In genomic region chr12:52816189-52816588, GRCh38 we compare ENCODE assay signal across 1 cellular context.
TF ChIP-seq lines count a peak whose summit lies in the region.

No MANE protein-coding gene starts in this region.

TF ChIP-seq in H1, 55 proteins besides CTCF, POLR2A, EP300 and RAD21:
- no peak for TF ChIP-seq E2F6 (IDR thresholded peaks at IDR 0.05)
- TF ChIP-seq POLR2AphosphoS5 (IDR thresholded peaks at IDR 0.05; ENCODE audit: low read depth, low read length) = no peak
- TF ChIP-seq RNF2 (IDR thresholded peaks at IDR 0.05; ENCODE audit: borderline replicate concordance, low read depth, low read length, missing control alignments, poor library complexity, severe bottlenecking) = no peak
- no peak for TF ChIP-seq PHF8 (conservative IDR thresholded peaks at IDR 0.05; ENCODE audit: low read depth, low read length)
- TF ChIP-seq CEBPB (IDR thresholded peaks at IDR 0.05; ENCODE audit: low read depth, low read length) = no peak
- TF ChIP-seq ZNF274 (IDR thresholded peaks at IDR 0.05; ENCODE audit: borderline replicate concordance, extremely low read depth, low read length) = no peak
- TF ChIP-seq EGR1 (IDR thresholded peaks at IDR 0.05; ENCODE audit: borderline replicate concordance, low read depth, low read length) = no peak
- no peak for TF ChIP-seq CHD7 (IDR thresholded peaks at IDR 0.05; ENCODE audit: insufficient replicate concordance, low read length)
- TF ChIP-seq SIN3A (conservative IDR thresholded peaks at IDR 0.05 in 1 of 2, IDR thresholded peaks at IDR 0.05 in 1 of 2; ENCODE audit: low read depth in 1 of 2, low read length in 2 of 2) = no peak
- TF ChIP-seq TAF1 (IDR thresholded peaks at IDR 0.05; ENCODE audit: low read depth, low read length) = no peak
- no peak for TF ChIP-seq SUZ12 (IDR thresholded peaks at IDR 0.05; ENCODE audit: low read length)
- no peak for TF ChIP-seq CREB1 (IDR thresholded peaks at IDR 0.05)
- TF ChIP-seq GTF2F1 (IDR thresholded peaks at IDR 0.05; ENCODE audit: borderline replicate concordance, low read depth, low read length) = no peak
- TF ChIP-seq ATF3 (IDR thresholded peaks at IDR 0.05; ENCODE audit: insufficient read depth, low read depth, low read length) = no peak
- no peak for TF ChIP-seq HDAC2 (IDR thresholded peaks at IDR 0.05; ENCODE audit: borderline replicate concordance in 1 of 2, low read depth in 2 of 2, low read length in 2 of 2)
- no peak for TF ChIP-seq SP4 (IDR thresholded peaks at IDR 0.05; ENCODE audit: low read length)
- no peak for TF ChIP-seq TEAD4 (IDR thresholded peaks at IDR 0.05; ENCODE audit: low read depth, low read length)
- TF ChIP-seq TAF7 (optimal IDR thresholded peaks at IDR 0.05; ENCODE audit: borderline replicate concordance, low read depth, low read length) = no peak
- TF ChIP-seq KDM5A (IDR thresholded peaks at IDR 0.05; ENCODE audit: low read length) = no peak
TF ChIP-seq in H1: peak in this region for 0.
